1 cellular context compared by ENCODE assay signal in genomic region chr19:19385900-19386339, GRCh38.
TF ChIP-seq lines count a peak whose summit lies in the region.

No MANE protein-coding gene starts in this region.

TF ChIP-seq in A549, 52 proteins besides CTCF, POLR2A, EP300 and RAD21 (continued from another document):
- TF ChIP-seq, protein P1, sequence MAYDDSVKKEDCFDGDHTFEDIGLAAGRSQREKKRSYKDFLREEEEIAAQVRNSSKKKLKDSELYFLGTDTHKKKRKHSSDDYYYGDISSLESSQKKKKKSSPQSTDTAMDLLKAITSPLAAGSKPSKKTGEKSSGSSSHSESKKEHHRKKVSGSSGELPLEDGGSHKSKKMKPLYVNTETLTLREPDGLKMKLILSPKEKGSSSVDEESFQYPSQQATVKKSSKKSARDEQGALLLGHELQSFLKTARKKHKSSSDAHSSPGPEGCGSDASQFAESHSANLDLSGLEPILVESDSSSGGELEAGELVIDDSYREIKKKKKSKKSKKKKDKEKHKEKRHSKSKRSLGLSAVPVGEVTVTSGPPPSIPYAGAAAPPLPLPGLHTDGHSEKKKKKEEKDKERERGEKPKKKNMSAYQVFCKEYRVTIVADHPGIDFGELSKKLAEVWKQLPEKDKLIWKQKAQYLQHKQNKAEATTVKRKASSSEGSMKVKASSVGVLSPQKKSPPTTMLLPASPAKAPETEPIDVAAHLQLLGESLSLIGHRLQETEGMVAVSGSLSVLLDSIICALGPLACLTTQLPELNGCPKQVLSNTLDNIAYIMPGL (CRISPR knock-in tag; IDR thresholded peaks at IDR 0.05; ENCODE audit: borderline replicate concordance), result no peak
- TF ChIP-seq MAX (IDR thresholded peaks at IDR 0.05) (no peak), BHLHE40 (IDR thresholded peaks at IDR 0.05; ENCODE audit: low read depth, low read length) (no peak), FOSB (CRISPR knock-in tag; IDR thresholded peaks at IDR 0.05) (no peak), FOSL2 (IDR thresholded peaks at IDR 0.05) (no peak), FOSL2 (CRISPR knock-in tag; IDR thresholded peaks at IDR 0.05) (no peak)
